In the genomic region with DNA sequence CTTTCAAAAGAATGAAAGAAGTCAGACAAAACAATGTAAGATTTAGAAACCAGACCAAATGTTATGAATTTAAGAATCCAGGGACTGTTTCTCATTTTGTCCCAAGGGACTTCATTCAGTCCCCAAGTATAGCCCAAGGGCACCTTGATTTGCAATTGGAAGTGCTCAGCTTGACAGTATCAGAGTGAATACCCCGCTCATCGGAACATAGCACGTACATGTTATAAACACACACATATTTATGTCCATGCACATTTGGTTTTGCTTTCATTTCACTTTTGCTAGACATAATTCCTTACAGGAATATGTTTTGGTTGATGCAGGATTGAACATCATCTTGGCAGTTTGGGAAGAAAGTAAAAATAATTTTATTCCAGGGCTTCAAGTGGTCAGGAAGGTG, we compare ENCODE assay signal across 16 cellular contexts.
"Had no signal": no experiment of that assay in that cellular context is flagged by ENCODE, and none has a peak within 500 bp of the region (broad histone marks: within the 10 kb centered on the region; RNA-seq: fewer than 3 reads in every experiment).

No MANE protein-coding gene starts in this region.

- H3K4me3 Mint-ChIP-seq: activated CD4-positive, alpha-beta memory T cell treated with anti-CD3 and anti-CD28 coated beads, Interleukin-2, amount 10 ng/mL, durations not matched to agents 7 days and 5 days; activated naive CD4-positive, alpha-beta T cell treated with anti-CD3 and anti-CD28 coated beads, Interleukin-2, amount 10 ng/mL, durations not matched to agents 7 days and 5 days; activated T-cell treated with anti-CD3 and anti-CD28 coated beads, Interleukin-2, amount 50 U/mL, for 24 hours; immature natural killer cell; naive thymus-derived CD8-positive, alpha-beta T cell; stimulated activated naive B cell treated with anti-CD40 and anti-IgM and Interleukin-4, amounts not matched to agents 10 μg/mL and 1 μg/mL and 100 μg/mL, for 72 hours had no signal

- H3K79me2 ChIP-seq: parathyroid adenoma had no signal

- H3K36me3 ChIP-seq: cardiac muscle cell, uterus had no signal

- H2AFZ ChIP-seq: parathyroid adenoma had no signal

- H3K9me3 Mint-ChIP-seq: activated CD4-positive, alpha-beta memory T cell treated with anti-CD3 and anti-CD28 coated beads, Interleukin-2, amount 10 ng/mL, durations not matched to agents 7 days and 5 days had no signal

- ATAC-seq: naive thymus-derived CD8-positive, alpha-beta T cell; stimulated activated naive B cell treated with anti-CD40 and anti-IgM and Interleukin-4, amounts not matched to agents 10 μg/mL and 1 μg/mL and 100 μg/mL, for 72 hours had no signal

- H3K36me3 Mint-ChIP-seq: activated naive CD4-positive, alpha-beta T cell treated with anti-CD3 and anti-CD28 coated beads, Interleukin-2, amount 10 ng/mL, durations not matched to agents 7 days and 5 days; immature natural killer cell; stimulated activated naive B cell treated with anti-CD40 and anti-IgM and Interleukin-4, amounts not matched to agents 10 μg/mL and 1 μg/mL and 100 μg/mL, for 72 hours had no signal

- H3K4me1 Mint-ChIP-seq: activated CD4-positive, alpha-beta memory T cell treated with anti-CD3 and anti-CD28 coated beads, Interleukin-2, amount 10 ng/mL, durations not matched to agents 7 days and 5 days; activated naive CD4-positive, alpha-beta T cell treated with anti-CD3 and anti-CD28 coated beads, Interleukin-2, amount 10 ng/mL, durations not matched to agents 7 days and 5 days; immature natural killer cell; naive thymus-derived CD8-positive, alpha-beta T cell; stimulated activated naive B cell treated with anti-CD40 and anti-IgM and Interleukin-4, amounts not matched to agents 10 μg/mL and 1 μg/mL and 100 μg/mL, for 72 hours had no signal

- H3K27ac ChIP-seq: cardiac muscle cell, dorsolateral prefrontal cortex, parathyroid adenoma, tibial artery, uterus, VCaP had no signal

- H3K4me3 ChIP-seq: cardiac muscle cell, tibial artery, uterus had no signal

- H3K27me3 Mint-ChIP-seq: activated CD4-positive, alpha-beta memory T cell treated with anti-CD3 and anti-CD28 coated beads, Interleukin-2, amount 10 ng/mL, durations not matched to agents 7 days and 5 days; activated naive CD4-positive, alpha-beta T cell treated with anti-CD3 and anti-CD28 coated beads, Interleukin-2, amount 10 ng/mL, durations not matched to agents 7 days and 5 days; activated T-cell treated with anti-CD3 and anti-CD28 coated beads, Interleukin-2, amount 50 U/mL, for 24 hours; naive thymus-derived CD8-positive, alpha-beta T cell; stimulated activated naive B cell treated with anti-CD40 and anti-IgM and Interleukin-4, amounts not matched to agents 10 μg/mL and 1 μg/mL and 100 μg/mL, for 72 hours had no signal

- H3K9me3 ChIP-seq: tibial artery, uterus had no signal

- H3K27ac Mint-ChIP-seq: activated CD4-positive, alpha-beta memory T cell treated with anti-CD3 and anti-CD28 coated beads, Interleukin-2, amount 10 ng/mL, durations not matched to agents 7 days and 5 days; activated naive CD4-positive, alpha-beta T cell treated with anti-CD3 and anti-CD28 coated beads, Interleukin-2, amount 10 ng/mL, durations not matched to agents 7 days and 5 days; activated T-cell treated with anti-CD3 and anti-CD28 coated beads, Interleukin-2, amount 50 U/mL, for 24 hours; immature natural killer cell; naive thymus-derived CD8-positive, alpha-beta T cell; stimulated activated naive B cell treated with anti-CD40 and anti-IgM and Interleukin-4, amounts not matched to agents 10 μg/mL and 1 μg/mL and 100 μg/mL, for 72 hours had no signal

- H3K27me3 ChIP-seq: cardiac muscle cell, dorsolateral prefrontal cortex, tibial artery, uterus had no signal

- DNase-seq: activated CD4-positive, alpha-beta memory T cell treated with anti-CD3 and anti-CD28 coated beads, Interleukin-2, amount 10 ng/mL, durations not matched to agents 7 days and 5 days; activated naive CD4-positive, alpha-beta T cell treated with anti-CD3 and anti-CD28 coated beads, Interleukin-2, amount 10 ng/mL, durations not matched to agents 7 days and 5 days; activated T-cell treated with anti-CD3 and anti-CD28 coated beads, Interleukin-2, amount 50 U/mL, for 24 hours; dorsolateral prefrontal cortex; erythroblast; immature natural killer cell; naive thymus-derived CD8-positive, alpha-beta T cell; retina; stimulated activated CD4-positive, alpha-beta T cell treated with anti-CD3 and anti-CD28 coated beads, Interleukin-15, amount 100 ng/mL, for 24 hours; stimulated activated CD4-positive, alpha-beta T cell treated with anti-CD3 and anti-CD28 coated beads, Interleukin-4, amount 100 ng/mL, for 1 hour; stimulated activated naive B cell treated with anti-CD40 and anti-IgM and Interleukin-4, amounts not matched to agents 10 μg/mL and 1 μg/mL and 100 μg/mL, for 72 hours; tibial artery; uterus had no signal

- H3K4me1 ChIP-seq: parathyroid adenoma, uterus had no signal
